ENCODE assay signal across 26 cellular contexts in genomic region chr7:12815871-12816270, GRCh38.
"Had no signal": no experiment of that assay in that cellular context is flagged by ENCODE, and none has a peak within 500 bp of the region (broad histone marks: within the 10 kb centered on the region; RNA-seq: fewer than 3 reads in every experiment).

No MANE protein-coding gene starts in this region.

- H3K27ac ChIP-seq: dorsolateral prefrontal cortex, esophagus muscularis mucosa, foreskin keratinocyte, gastroesophageal sphincter, heart right ventricle, lower lobe of right lung, ovary, psoas muscle, sigmoid colon, spleen, testis, tibial artery had no signal

- DNase-seq: dorsolateral prefrontal cortex; effector CD4-positive, alpha-beta T cell; endodermal cell; foreskin keratinocyte; heart right ventricle; hypothalamus; immature natural killer cell; islet precursor cell; kidney glomerular epithelial cell; left ventricle myocardium superior; lower lobe of right lung; natural killer cell; occipital lobe; ovary; posterior cingulate gyrus; psoas muscle; right cardiac atrium; sigmoid colon; spleen; stimulated activated CD4-positive, alpha-beta T cell treated with anti-CD3 and anti-CD28 coated beads, Interleukin-4, amount 100 ng/mL, for 4 hours; stimulated activated naive CD8-positive, alpha-beta T cell treated with anti-CD3 and anti-CD28 coated beads, Interleukin-15, Interleukin-2, amounts not matched to agents 100 U/mL and 50 U/mL, for 24 hours; substantia nigra; testis; tibial artery had no signal

- H3K4me1 ChIP-seq: esophagus muscularis mucosa, gastroesophageal sphincter, lower lobe of right lung, psoas muscle, sigmoid colon, spleen, testis, tibial artery had no signal

- H3K27me3 ChIP-seq: dorsolateral prefrontal cortex, esophagus muscularis mucosa, foreskin keratinocyte, gastroesophageal sphincter, heart right ventricle, ovary, sigmoid colon, spleen, testis, tibial artery had no signal

- H3K36me3 ChIP-seq: esophagus muscularis mucosa, gastroesophageal sphincter, heart right ventricle, lower lobe of right lung, ovary, sigmoid colon, spleen, tibial artery had no signal

- H3K9me3 ChIP-seq: esophagus muscularis mucosa, gastroesophageal sphincter, heart right ventricle, lower lobe of right lung, ovary, psoas muscle, sigmoid colon, testis, tibial artery had no signal

- H3K4me3 ChIP-seq: dorsolateral prefrontal cortex, esophagus muscularis mucosa, gastroesophageal sphincter, heart right ventricle, lower lobe of right lung, ovary, psoas muscle, sigmoid colon, spleen, testis, tibial artery had no signal
